Comparison of ENCODE assay signal across 1 cellular context in the genomic region with DNA sequence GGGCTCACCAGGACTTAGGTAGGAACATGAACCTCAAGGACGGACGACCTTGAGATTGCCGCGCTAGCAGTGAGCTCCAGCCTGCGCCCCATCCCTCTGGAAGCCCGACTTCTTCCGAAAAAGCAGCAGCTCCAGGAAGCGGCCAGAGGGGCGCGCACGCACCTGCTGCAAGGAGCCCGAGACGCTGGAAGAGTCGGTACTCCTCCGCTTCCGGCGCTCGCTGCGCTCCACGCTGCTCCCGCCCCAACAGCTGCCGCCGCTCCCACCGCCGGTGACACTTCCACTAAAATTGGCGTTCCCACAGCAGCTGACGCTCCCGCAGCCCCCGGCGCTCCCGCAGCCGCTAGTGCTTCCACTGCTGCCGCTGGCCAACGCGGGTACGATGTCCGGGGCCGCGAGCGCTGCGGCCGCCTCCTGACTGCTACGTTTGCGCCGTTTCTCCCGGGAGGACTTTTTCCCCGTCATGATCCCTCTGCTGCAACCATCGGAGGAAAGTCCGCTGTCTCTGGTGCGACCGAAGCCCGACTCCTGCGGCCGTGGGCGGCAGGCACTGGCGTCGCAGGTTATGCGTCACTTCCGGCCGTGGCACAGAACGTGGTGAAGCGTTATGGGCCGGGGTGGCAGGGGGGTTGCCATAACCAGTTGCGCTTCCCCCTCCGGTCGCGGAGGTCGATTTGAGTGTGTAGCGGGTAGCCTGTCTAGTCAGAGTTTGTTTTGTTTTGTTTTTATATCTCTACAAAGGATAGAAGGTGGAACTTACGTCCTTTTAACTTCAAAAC.
TF ChIP-seq lines count a peak whose summit lies in the region.

A gene with protein sequence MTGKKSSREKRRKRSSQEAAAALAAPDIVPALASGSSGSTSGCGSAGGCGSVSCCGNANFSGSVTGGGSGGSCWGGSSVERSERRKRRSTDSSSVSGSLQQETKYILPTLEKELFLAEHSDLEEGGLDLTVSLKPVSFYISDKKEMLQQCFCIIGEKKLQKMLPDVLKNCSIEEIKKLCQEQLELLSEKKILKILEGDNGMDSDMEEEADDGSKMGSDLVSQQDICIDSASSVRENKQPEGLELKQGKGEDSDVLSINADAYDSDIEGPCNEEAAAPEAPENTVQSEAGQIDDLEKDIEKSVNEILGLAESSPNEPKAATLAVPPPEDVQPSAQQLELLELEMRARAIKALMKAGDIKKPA (minus strand): TSS at position 552 of the 779 bp plus-strand sequence. CDS start 87 bp downstream, at position 465.

TF ChIP-seq in WTC11, 78 proteins besides CTCF, POLR2A, EP300 and RAD21 (continued from another document and continues in another):
- TF ChIP-seq, protein P1, sequence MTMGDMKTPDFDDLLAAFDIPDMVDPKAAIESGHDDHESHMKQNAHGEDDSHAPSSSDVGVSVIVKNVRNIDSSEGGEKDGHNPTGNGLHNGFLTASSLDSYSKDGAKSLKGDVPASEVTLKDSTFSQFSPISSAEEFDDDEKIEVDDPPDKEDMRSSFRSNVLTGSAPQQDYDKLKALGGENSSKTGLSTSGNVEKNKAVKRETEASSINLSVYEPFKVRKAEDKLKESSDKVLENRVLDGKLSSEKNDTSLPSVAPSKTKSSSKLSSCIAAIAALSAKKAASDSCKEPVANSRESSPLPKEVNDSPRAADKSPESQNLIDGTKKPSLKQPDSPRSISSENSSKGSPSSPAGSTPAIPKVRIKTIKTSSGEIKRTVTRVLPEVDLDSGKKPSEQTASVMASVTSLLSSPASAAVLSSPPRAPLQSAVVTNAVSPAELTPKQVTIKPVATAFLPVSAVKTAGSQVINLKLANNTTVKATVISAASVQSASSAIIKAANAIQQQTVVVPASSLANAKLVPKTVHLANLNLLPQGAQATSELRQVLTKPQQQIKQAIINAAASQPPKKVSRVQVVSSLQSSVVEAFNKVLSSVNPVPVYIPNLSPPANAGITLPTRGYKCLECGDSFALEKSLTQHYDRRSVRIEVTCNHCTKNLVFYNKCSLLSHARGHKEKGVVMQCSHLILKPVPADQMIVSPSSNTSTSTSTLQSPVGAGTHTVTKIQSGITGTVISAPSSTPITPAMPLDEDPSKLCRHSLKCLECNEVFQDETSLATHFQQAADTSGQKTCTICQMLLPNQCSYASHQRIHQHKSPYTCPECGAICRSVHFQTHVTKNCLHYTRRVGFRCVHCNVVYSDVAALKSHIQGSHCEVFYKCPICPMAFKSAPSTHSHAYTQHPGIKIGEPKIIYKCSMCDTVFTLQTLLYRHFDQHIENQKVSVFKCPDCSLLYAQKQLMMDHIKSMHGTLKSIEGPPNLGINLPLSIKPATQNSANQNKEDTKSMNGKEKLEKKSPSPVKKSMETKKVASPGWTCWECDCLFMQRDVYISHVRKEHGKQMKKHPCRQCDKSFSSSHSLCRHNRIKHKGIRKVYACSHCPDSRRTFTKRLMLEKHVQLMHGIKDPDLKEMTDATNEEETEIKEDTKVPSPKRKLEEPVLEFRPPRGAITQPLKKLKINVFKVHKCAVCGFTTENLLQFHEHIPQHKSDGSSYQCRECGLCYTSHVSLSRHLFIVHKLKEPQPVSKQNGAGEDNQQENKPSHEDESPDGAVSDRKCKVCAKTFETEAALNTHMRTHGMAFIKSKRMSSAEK (CRISPR knock-in tag; IDR thresholded peaks at IDR 0.05; ENCODE audit: borderline replicate concordance): no peak
- TF ChIP-seq, protein P2, sequence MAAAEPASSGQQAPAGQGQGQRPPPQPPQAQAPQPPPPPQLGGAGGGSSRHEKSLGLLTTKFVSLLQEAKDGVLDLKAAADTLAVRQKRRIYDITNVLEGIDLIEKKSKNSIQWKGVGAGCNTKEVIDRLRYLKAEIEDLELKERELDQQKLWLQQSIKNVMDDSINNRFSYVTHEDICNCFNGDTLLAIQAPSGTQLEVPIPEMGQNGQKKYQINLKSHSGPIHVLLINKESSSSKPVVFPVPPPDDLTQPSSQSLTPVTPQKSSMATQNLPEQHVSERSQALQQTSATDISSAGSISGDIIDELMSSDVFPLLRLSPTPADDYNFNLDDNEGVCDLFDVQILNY (CRISPR knock-in tag; IDR thresholded peaks at IDR 0.05): peak; percentile 77; the same call in 1 of the 2 replicates
- TF ChIP-seq, protein P3, sequence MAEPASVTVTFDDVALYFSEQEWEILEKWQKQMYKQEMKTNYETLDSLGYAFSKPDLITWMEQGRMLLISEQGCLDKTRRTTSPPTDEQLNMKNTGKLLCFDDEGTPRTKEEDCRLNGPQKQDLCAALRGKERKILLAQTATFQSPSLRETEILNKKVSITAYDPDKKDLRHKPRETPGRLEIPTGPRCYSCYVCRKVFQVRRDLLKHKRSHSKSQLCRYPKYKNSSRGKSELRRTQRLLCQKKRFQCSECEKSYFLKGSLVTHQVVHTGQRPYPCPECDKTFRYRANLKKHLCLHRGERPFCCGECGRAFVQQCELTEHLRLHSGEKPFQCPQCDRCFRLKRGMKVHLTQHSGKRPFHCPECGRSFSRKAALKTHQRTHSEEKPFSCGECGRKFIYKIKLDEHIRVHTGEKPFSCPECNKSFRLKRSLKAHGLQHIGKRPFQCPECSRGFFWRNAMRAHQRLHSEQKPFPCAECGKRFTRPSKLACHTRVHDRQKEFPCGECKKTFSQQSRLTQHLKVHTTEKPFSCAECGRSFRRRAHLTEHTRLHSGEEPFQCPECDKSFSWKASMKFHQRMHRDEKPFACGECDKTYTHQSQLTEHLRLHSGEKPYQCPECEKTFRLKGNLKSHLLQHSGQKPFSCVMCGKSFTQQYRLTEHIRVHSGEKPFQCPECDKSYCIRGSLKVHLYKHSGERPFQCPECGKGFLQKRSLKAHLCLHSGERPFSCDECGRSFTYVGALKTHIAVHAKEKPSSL (CRISPR knock-in tag; conservative IDR thresholded peaks at IDR 0.05): no peak
- TF ChIP-seq, protein P4, sequence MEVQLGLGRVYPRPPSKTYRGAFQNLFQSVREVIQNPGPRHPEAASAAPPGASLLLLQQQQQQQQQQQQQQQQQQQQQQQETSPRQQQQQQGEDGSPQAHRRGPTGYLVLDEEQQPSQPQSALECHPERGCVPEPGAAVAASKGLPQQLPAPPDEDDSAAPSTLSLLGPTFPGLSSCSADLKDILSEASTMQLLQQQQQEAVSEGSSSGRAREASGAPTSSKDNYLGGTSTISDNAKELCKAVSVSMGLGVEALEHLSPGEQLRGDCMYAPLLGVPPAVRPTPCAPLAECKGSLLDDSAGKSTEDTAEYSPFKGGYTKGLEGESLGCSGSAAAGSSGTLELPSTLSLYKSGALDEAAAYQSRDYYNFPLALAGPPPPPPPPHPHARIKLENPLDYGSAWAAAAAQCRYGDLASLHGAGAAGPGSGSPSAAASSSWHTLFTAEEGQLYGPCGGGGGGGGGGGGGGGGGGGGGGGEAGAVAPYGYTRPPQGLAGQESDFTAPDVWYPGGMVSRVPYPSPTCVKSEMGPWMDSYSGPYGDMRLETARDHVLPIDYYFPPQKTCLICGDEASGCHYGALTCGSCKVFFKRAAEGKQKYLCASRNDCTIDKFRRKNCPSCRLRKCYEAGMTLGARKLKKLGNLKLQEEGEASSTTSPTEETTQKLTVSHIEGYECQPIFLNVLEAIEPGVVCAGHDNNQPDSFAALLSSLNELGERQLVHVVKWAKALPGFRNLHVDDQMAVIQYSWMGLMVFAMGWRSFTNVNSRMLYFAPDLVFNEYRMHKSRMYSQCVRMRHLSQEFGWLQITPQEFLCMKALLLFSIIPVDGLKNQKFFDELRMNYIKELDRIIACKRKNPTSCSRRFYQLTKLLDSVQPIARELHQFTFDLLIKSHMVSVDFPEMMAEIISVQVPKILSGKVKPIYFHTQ (CRISPR knock-in tag; IDR thresholded peaks at IDR 0.05): no peak
- TF ChIP-seq CREM (CRISPR knock-in tag; IDR thresholded peaks at IDR 0.05): peak; percentile 99
- TF ChIP-seq, protein P5, sequence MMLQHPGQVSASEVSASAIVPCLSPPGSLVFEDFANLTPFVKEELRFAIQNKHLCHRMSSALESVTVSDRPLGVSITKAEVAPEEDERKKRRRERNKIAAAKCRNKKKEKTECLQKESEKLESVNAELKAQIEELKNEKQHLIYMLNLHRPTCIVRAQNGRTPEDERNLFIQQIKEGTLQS (CRISPR knock-in tag; conservative IDR thresholded peaks at IDR 0.05): no peak
- peak; percentile 66; the same call in 1 of the 2 replicates for TF ChIP-seq ZNF138 (CRISPR knock-in tag; conservative IDR thresholded peaks at IDR 0.05)
- peak; percentile 93 for TF ChIP-seq ZNF317 (CRISPR knock-in tag; IDR thresholded peaks at IDR 0.05; ENCODE audit: borderline replicate concordance, low read depth)
- TF ChIP-seq JUN (CRISPR knock-in tag; IDR thresholded peaks at IDR 0.05): peak; percentile 86; the same call in 1 of the 2 replicates
- TF ChIP-seq, protein P6, sequence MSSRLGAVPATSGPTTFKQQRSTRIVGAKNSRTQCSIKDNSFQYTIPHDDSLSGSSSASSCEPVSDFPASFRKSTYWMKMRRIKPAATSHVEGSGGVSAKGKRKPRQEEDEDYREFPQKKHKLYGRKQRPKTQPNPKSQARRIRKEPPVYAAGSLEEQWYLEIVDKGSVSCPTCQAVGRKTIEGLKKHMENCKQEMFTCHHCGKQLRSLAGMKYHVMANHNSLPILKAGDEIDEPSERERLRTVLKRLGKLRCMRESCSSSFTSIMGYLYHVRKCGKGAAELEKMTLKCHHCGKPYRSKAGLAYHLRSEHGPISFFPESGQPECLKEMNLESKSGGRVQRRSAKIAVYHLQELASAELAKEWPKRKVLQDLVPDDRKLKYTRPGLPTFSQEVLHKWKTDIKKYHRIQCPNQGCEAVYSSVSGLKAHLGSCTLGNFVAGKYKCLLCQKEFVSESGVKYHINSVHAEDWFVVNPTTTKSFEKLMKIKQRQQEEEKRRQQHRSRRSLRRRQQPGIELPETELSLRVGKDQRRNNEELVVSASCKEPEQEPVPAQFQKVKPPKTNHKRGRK (CRISPR knock-in tag; IDR thresholded peaks at IDR 0.05; ENCODE audit: borderline replicate concordance): no peak
- TF ChIP-seq CBFB (CRISPR knock-in tag; IDR thresholded peaks at IDR 0.05; ENCODE audit: low read depth): peak; percentile 90; the same call in 1 of the 2 replicates
- TF ChIP-seq, protein P7, sequence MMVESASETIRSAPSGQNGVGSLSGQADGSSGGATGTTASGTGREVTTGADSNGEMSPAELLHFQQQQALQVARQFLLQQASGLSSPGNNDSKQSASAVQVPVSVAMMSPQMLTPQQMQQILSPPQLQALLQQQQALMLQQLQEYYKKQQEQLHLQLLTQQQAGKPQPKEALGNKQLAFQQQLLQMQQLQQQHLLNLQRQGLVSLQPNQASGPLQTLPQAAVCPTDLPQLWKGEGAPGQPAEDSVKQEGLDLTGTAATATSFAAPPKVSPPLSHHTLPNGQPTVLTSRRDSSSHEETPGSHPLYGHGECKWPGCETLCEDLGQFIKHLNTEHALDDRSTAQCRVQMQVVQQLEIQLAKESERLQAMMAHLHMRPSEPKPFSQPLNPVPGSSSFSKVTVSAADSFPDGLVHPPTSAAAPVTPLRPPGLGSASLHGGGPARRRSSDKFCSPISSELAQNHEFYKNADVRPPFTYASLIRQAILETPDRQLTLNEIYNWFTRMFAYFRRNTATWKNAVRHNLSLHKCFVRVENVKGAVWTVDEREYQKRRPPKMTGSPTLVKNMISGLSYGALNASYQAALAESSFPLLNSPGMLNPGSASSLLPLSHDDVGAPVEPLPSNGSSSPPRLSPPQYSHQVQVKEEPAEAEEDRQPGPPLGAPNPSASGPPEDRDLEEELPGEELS (CRISPR knock-in tag; IDR thresholded peaks at IDR 0.05): no peak
- no peak for TF ChIP-seq ZNF396 (CRISPR knock-in tag; IDR thresholded peaks at IDR 0.05; ENCODE audit: borderline replicate concordance)
- TF ChIP-seq ZNF232 (CRISPR knock-in tag; IDR thresholded peaks at IDR 0.05): peak; percentile 86; the same call in 1 of the 2 replicates
- TF ChIP-seq, protein P8, sequence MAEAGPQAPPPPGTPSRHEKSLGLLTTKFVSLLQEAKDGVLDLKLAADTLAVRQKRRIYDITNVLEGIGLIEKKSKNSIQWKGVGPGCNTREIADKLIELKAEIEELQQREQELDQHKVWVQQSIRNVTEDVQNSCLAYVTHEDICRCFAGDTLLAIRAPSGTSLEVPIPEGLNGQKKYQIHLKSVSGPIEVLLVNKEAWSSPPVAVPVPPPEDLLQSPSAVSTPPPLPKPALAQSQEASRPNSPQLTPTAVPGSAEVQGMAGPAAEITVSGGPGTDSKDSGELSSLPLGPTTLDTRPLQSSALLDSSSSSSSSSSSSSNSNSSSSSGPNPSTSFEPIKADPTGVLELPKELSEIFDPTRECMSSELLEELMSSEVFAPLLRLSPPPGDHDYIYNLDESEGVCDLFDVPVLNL (CRISPR knock-in tag; IDR thresholded peaks at IDR 0.05; ENCODE audit: borderline replicate concordance, low read depth): no peak
- no peak for TF ChIP-seq NR1H2 (CRISPR knock-in tag; IDR thresholded peaks at IDR 0.05)
- TF ChIP-seq TP53 (CRISPR knock-in tag; IDR thresholded peaks at IDR 0.05): no peak; the same call in 1 of the 2 replicates
- no peak for TF ChIP-seq NFE2L1 (CRISPR knock-in tag; IDR thresholded peaks at IDR 0.05)
- TF ChIP-seq ZNF423 (CRISPR knock-in tag; IDR thresholded peaks at IDR 0.05): no peak
- TF ChIP-seq SMAD4 (CRISPR knock-in tag; IDR thresholded peaks at IDR 0.05): 0 out of 2 replicates have a peak, but pooled peaks have one; percentile 50
- peak; percentile 75 for TF ChIP-seq TEAD4 (CRISPR knock-in tag; IDR thresholded peaks at IDR 0.05)
- TF ChIP-seq, protein P9, sequence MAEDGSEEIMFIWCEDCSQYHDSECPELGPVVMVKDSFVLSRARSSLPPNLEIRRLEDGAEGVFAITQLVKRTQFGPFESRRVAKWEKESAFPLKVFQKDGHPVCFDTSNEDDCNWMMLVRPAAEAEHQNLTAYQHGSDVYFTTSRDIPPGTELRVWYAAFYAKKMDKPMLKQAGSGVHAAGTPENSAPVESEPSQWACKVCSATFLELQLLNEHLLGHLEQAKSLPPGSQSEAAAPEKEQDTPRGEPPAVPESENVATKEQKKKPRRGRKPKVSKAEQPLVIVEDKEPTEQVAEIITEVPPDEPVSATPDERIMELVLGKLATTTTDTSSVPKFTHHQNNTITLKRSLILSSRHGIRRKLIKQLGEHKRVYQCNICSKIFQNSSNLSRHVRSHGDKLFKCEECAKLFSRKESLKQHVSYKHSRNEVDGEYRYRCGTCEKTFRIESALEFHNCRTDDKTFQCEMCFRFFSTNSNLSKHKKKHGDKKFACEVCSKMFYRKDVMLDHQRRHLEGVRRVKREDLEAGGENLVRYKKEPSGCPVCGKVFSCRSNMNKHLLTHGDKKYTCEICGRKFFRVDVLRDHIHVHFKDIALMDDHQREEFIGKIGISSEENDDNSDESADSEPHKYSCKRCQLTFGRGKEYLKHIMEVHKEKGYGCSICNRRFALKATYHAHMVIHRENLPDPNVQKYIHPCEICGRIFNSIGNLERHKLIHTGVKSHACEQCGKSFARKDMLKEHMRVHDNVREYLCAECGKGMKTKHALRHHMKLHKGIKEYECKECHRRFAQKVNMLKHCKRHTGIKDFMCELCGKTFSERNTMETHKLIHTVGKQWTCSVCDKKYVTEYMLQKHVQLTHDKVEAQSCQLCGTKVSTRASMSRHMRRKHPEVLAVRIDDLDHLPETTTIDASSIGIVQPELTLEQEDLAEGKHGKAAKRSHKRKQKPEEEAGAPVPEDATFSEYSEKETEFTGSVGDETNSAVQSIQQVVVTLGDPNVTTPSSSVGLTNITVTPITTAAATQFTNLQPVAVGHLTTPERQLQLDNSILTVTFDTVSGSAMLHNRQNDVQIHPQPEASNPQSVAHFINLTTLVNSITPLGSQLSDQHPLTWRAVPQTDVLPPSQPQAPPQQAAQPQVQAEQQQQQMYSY (CRISPR knock-in tag; IDR thresholded peaks at IDR 0.05): no peak
- TF ChIP-seq, protein P10, sequence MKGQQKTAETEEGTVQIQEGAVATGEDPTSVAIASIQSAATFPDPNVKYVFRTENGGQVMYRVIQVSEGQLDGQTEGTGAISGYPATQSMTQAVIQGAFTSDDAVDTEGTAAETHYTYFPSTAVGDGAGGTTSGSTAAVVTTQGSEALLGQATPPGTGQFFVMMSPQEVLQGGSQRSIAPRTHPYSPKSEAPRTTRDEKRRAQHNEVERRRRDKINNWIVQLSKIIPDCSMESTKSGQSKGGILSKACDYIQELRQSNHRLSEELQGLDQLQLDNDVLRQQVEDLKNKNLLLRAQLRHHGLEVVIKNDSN (CRISPR knock-in tag; IDR thresholded peaks at IDR 0.05): peak; percentile 55
- TF ChIP-seq ZNF671 (CRISPR knock-in tag; IDR thresholded peaks at IDR 0.05): no peak
- TF ChIP-seq ELF4 (CRISPR knock-in tag; IDR thresholded peaks at IDR 0.05; ENCODE audit: low read depth): peak; percentile 39; the same call in 1 of the 2 replicates
- no peak for TF ChIP-seq SOX15 (CRISPR knock-in tag; IDR thresholded peaks at IDR 0.05)
- TF ChIP-seq CREB1 (CRISPR knock-in tag; IDR thresholded peaks at IDR 0.05): peak; percentile 88
